Comparison of ENCODE assay signal across 29 cellular contexts in the genomic region with DNA sequence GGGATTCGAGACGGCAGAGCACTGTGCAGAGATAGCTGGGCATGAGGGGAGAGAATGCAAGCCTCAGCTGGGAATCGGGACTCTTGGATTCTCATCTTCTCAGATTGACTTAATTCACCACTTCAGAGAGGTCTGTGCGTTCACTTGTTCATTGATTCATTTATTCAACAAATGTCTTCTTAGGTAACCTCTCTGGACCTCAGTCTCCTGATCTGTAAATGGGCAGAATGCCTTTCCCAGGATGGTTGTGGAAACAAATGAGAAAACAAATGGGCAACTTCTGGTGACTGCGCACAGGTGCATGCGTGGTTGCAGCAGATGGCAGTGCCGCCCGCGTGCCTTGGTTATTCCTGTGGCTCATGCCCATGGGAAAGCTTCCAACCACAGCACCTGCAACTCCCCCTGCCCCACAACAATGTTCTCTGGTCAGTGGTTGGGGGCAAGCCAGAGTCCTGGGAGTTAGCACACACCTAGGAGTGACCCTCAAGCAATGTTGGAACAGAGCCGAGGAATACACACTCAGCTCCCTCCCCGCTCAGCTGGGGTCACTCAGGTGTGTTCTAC.
"Had no signal": no experiment of that assay in that cellular context is flagged by ENCODE, and none has a peak within 500 bp of the region (broad histone marks: within the 10 kb centered on the region; RNA-seq: fewer than 3 reads in every experiment).

No MANE protein-coding gene starts in this region.

- H3K4me1 ChIP-seq: SJSA1 had no signal

- H3K4me3 ChIP-seq: MG63, SJSA1 had no signal

- H3K4me3 Mint-ChIP-seq: activated CD4-positive, alpha-beta T cell treated with anti-CD3 and anti-CD28 coated beads, Interleukin-2, amount 10 ng/mL, durations not matched to agents 7 days and 5 days; activated CD8-positive, alpha-beta T cell treated with anti-CD3 and anti-CD28 coated beads, Interleukin-2, amount 10 ng/mL, durations not matched to agents 7 days and 5 days; activated naive CD8-positive, alpha-beta T cell; activated naive CD8-positive, alpha-beta T cell treated with anti-CD3 and anti-CD28 coated beads, Interleukin-2, amount 50 U/mL, for 24 hours; activated T-cell treated with anti-CD3 and anti-CD28 coated beads, Interleukin-2, amount 50 U/mL, for 24 hours; T-helper 1 cell treated with Interleukin-12 subunit alpha and Interleukin-12 subunit beta and Interleukin-4 antibody, amounts not matched to agents 30 μg/mL and 1 μg/mL, for 36 hours; T-helper 2 cell treated with Interferon-gamma antibody and Interleukin-4, amounts not matched to agents 5 μg/mL and 100 μg/mL, for 36 hours had no signal

- H3K27me3 Mint-ChIP-seq: activated naive CD8-positive, alpha-beta T cell; activated naive CD8-positive, alpha-beta T cell treated with anti-CD3 and anti-CD28 coated beads, Interleukin-2, amount 50 U/mL, for 24 hours; activated T-cell treated with anti-CD3 and anti-CD28 coated beads, Interleukin-2, amount 50 U/mL, for 24 hours had no signal

- H3K27me3 ChIP-seq: brain microvascular endothelial cell, MG63, SJSA1 had no signal

- ATAC-seq: activated CD8-positive, alpha-beta T cell treated with anti-CD3 and anti-CD28 coated beads, Interleukin-2, amount 10 ng/mL, durations not matched to agents 7 days and 5 days; activated naive CD8-positive, alpha-beta T cell treated with anti-CD3 and anti-CD28 coated beads, Interleukin-2, amount 50 U/mL, for 24 hours had no signal

- H3K27ac Mint-ChIP-seq: activated CD4-positive, alpha-beta T cell treated with anti-CD3 and anti-CD28 coated beads, Interleukin-2, amount 10 ng/mL, durations not matched to agents 7 days and 5 days; activated CD8-positive, alpha-beta T cell treated with anti-CD3 and anti-CD28 coated beads, Interleukin-2, amount 10 ng/mL, durations not matched to agents 7 days and 5 days; activated naive CD8-positive, alpha-beta T cell treated with anti-CD3 and anti-CD28 coated beads, Interleukin-2, amount 50 U/mL, for 24 hours; activated T-cell treated with anti-CD3 and anti-CD28 coated beads, Interleukin-2, amount 50 U/mL, for 24 hours; activated T-helper 2 cell treated with anti-CD3 and anti-CD28 coated beads, Interferon-gamma antibody, Interleukin-2, Interleukin-4, amounts not matched to agents 10 μg/mL and 5 μg/mL and 100 μg/mL, durations not matched to agents 14 hours and 24 hours and 36 hours; T-helper 1 cell treated with Interleukin-12 subunit alpha and Interleukin-12 subunit beta and Interleukin-4 antibody, amounts not matched to agents 30 μg/mL and 1 μg/mL, for 36 hours; T-helper 2 cell treated with Interferon-gamma antibody and Interleukin-4, amounts not matched to agents 5 μg/mL and 100 μg/mL, for 36 hours had no signal

- H3K27ac ChIP-seq: brain microvascular endothelial cell, SJSA1 had no signal

- DNase-seq: activated CD4-positive, alpha-beta T cell treated with anti-CD3 and anti-CD28 coated beads, Interleukin-2, amount 10 ng/mL, durations not matched to agents 7 days and 5 days; activated CD4-positive, alpha-beta T cell treated with anti-CD3 and anti-CD28 coated beads, Interleukin-2, amount 50 U/mL, for 48 hours; activated CD8-positive, alpha-beta T cell treated with anti-CD3 and anti-CD28 coated beads, Interleukin-2, amount 10 ng/mL, durations not matched to agents 7 days and 5 days; activated gamma-delta T cell; activated naive CD4-positive, alpha-beta T cell treated with Interleukin-2 at 50 U/mL for 16 hours; activated naive CD8-positive, alpha-beta T cell treated with anti-CD3 and anti-CD28 coated beads, Interleukin-2, amount 50 U/mL, for 24 hours; activated T-cell treated with anti-CD3 and anti-CD28 coated beads, Interleukin-2, amount 50 U/mL, for 24 hours; anterior cingulate cortex; brain microvascular endothelial cell; central memory CD4-positive, alpha-beta T cell; Kasumi-1; KBM-7; MG63; NCI-H1048; NCI-H1105 treated with DMSO at 0.1 percent for 48 hours; NCI-H1436; NCI-H1694; NCI-H1930; NCI-H2227 treated with DMSO at 0.1 percent for 48 hours; NCI-H446; NCI-H526 treated with DMSO at 0.1 percent for 48 hours; NCI-H774; SHP77 treated with DMSO at 0.1 percent for 48 hours; SK-N-SH had no signal

- H3K9me3 Mint-ChIP-seq: activated CD4-positive, alpha-beta T cell treated with anti-CD3 and anti-CD28 coated beads, Interleukin-2, amount 10 ng/mL, durations not matched to agents 7 days and 5 days; activated naive CD8-positive, alpha-beta T cell treated with anti-CD3 and anti-CD28 coated beads, Interleukin-2, amount 50 U/mL, for 24 hours; activated T-cell treated with anti-CD3 and anti-CD28 coated beads, Interleukin-2, amount 50 U/mL, for 24 hours; activated T-helper 2 cell treated with anti-CD3 and anti-CD28 coated beads, Interferon-gamma antibody, Interleukin-2, Interleukin-4, amounts not matched to agents 10 μg/mL and 5 μg/mL and 100 μg/mL, durations not matched to agents 14 hours and 24 hours and 36 hours; T-helper 1 cell treated with Interleukin-12 subunit alpha and Interleukin-12 subunit beta and Interleukin-4 antibody, amounts not matched to agents 30 μg/mL and 1 μg/mL, for 36 hours; T-helper 2 cell treated with Interferon-gamma antibody and Interleukin-4, amounts not matched to agents 5 μg/mL and 100 μg/mL, for 36 hours had no signal

- H3K9me3 ChIP-seq: MG63, SJSA1, SK-N-SH had no signal

- H3K36me3 Mint-ChIP-seq: activated naive CD8-positive, alpha-beta T cell had no signal

- H3K36me3 ChIP-seq: brain microvascular endothelial cell, MG63, SJSA1 had no signal
